14 cellular contexts compared by ENCODE assay signal in genomic region chr1:114340906-114341698, GRCh38.
A peak's percentile ranks its signal among the peaks of the same experiment; 100 is the strongest.
DNase-seq lines count a peak whose midpoint lies in the region; ATAC-seq, FAIRE-seq and TF ChIP-seq lines count a peak whose summit lies in the region.
"Had no signal": no experiment of that assay in that cellular context is flagged by ENCODE, and none has a peak within 500 bp of the region (broad histone marks: within the 10 kb centered on the region; RNA-seq: fewer than 3 reads in every experiment).

No MANE protein-coding gene starts in this region.

- H3K9me3 Mint-ChIP-seq in activated naive CD8-positive, alpha-beta T cell treated with anti-CD3 and anti-CD28 coated beads for 36 hours: peaks cover 2% of the 10 kb centered on the region
- no peaks in the 10 kb centered on the region for H3K9me3 Mint-ChIP-seq in osteocyte (ENCODE audit: unreplicated experiment)

- ATAC-seq in DND-41 (ENCODE audit: insufficient read depth, low read depth) (peak; percentile 74), pancreas (no peak)

- peaks cover 2% of the 10 kb centered on the region for H3K27me3 Mint-ChIP-seq in activated naive CD8-positive, alpha-beta T cell treated with anti-CD3 and anti-CD28 coated beads for 36 hours
- H3K27me3 Mint-ChIP-seq in osteocyte (ENCODE audit: unreplicated experiment): no peaks in the 10 kb centered on the region

- H3K79me2 ChIP-seq in DND-41 (ENCODE audit: insufficient read depth, low read length): no peaks in the 10 kb centered on the region

- no peak overlapping the region for H2AFZ ChIP-seq in DND-41 (ENCODE audit: low read depth, low read length)

- H3K4me3 ChIP-seq in DND-41 (ENCODE audit: low read depth in 1 of 2, low read length in 2 of 2): no peak overlapping the region
- H3K4me3 ChIP-seq in SJCRH30: no peak overlapping the region
- no peak overlapping the region for H3K4me3 ChIP-seq in pancreas
- H3K4me3 ChIP-seq in prostate gland: no peak overlapping the region
- H3K4me3 ChIP-seq: right lobe of liver, thoracic aorta had no signal

- peaks cover 34% of the 10 kb centered on the region for H3K4me1 Mint-ChIP-seq in activated naive CD8-positive, alpha-beta T cell treated with anti-CD3 and anti-CD28 coated beads for 36 hours
- H3K4me1 Mint-ChIP-seq in osteocyte (ENCODE audit: unreplicated experiment): peaks cover 22% of the 10 kb centered on the region

- peak overlapping the region; percentile 44 for H3K4me2 ChIP-seq in DND-41 (ENCODE audit: insufficient read depth, low read length)

- DNase-seq in DND-41: peak; percentile 85
- DNase-seq in SJCRH30: peak; percentile 55 to 85
- DNase-seq in activated naive CD8-positive, alpha-beta T cell treated with anti-CD3 and anti-CD28 coated beads for 36 hours: no peak
- peak; percentile 5 for DNase-seq in osteocyte (ENCODE audit: extremely low spot score, unreplicated experiment)
- no peak for DNase-seq in pancreas
- DNase-seq in prostate gland (ENCODE audit: low spot score): no peak
- no peak for DNase-seq in NOMO-1 treated with dmso at 0.1 percent for 144 hours (lab: John Stamatoyannopoulos, UW; ENCODE audit: unreplicated experiment)
- DNase-seq: Caco-2, glutamatergic neuron, NCI-H1417, NCI-H524, right lobe of liver had no signal

- H3K4me1 ChIP-seq in DND-41 (ENCODE audit: insufficient read depth, low read length) (peaks cover 59% of the 10 kb centered on the region), SJCRH30 (peaks cover 52% of the 10 kb centered on the region), pancreas (no peaks in the 10 kb centered on the region), prostate gland (replicated peaks) (peaks cover 3% of the 10 kb centered on the region)
- H3K4me1 ChIP-seq: Caco-2 had no signal

- peak overlapping the region; percentile 46 for H3K9ac ChIP-seq in DND-41 (ENCODE audit: low read depth, low read length)

- intact Hi-C loops in pancreas (cut with DNase I): loop anchor here in 1 of 3 donors (10.0 kb wide), 1 partner anchor 214 kb away; no protein-coding TSS in a partner anchor
- intact Hi-C loops in prostate gland (cut with DNase I): no loop called here

- H3K9me3 ChIP-seq in DND-41 (ENCODE audit: insufficient read depth, low read length, severe bottlenecking) (no peaks in the 10 kb centered on the region), SJCRH30 (replicated peaks) (0 out of 2 replicates have a peak, but pooled peaks cover 4% of the 10 kb centered on the region), pancreas (no peaks in the 10 kb centered on the region), prostate gland (no peaks in the 10 kb centered on the region)
- H3K9me3 ChIP-seq: Caco-2, right lobe of liver, thoracic aorta had no signal

- H3K36me3 ChIP-seq in DND-41 (ENCODE audit: insufficient read depth, low read length) (no peaks in the 10 kb centered on the region), SJCRH30 (no peaks in the 10 kb centered on the region), pancreas (no peaks in the 10 kb centered on the region), prostate gland (no peaks in the 10 kb centered on the region)
- H3K36me3 ChIP-seq: right lobe of liver, thoracic aorta had no signal

- no peak for TF ChIP-seq POLR2A in prostate gland (IDR thresholded peaks at IDR 0.05)

- no peaks in the 10 kb centered on the region for H4K20me1 ChIP-seq in DND-41 (ENCODE audit: insufficient read depth, low read length)

- no peak for TF ChIP-seq CTCF in DND-41 (IDR thresholded peaks at IDR 0.05; ENCODE audit: borderline replicate concordance, extremely low read depth, low read length, poor library complexity, severe bottlenecking)
- no peak for TF ChIP-seq CTCF in osteocyte (IDR thresholded peaks at IDR 0.05)
- no peak for TF ChIP-seq CTCF in pancreas (IDR thresholded peaks at IDR 0.05)
- no peak for TF ChIP-seq CTCF in prostate gland (IDR thresholded peaks at IDR 0.05)

- H3K4me3 Mint-ChIP-seq in activated naive CD8-positive, alpha-beta T cell treated with anti-CD3 and anti-CD28 coated beads for 36 hours: no peak overlapping the region
- H3K4me3 Mint-ChIP-seq in osteocyte (ENCODE audit: unreplicated experiment): no peak overlapping the region

- no peaks in the 10 kb centered on the region for H3K36me3 Mint-ChIP-seq in activated naive CD8-positive, alpha-beta T cell treated with anti-CD3 and anti-CD28 coated beads for 36 hours
- H3K36me3 Mint-ChIP-seq in osteocyte (ENCODE audit: unreplicated experiment): no peaks in the 10 kb centered on the region

- WGBS in pancreas, 2 donors: 63 to 81% methylated on average over 4 of the region's 4 CpGs
- WGBS in prostate gland: 81% methylated on average over 4 of the region's 4 CpGs

- H3K27me3 ChIP-seq in DND-41 (ENCODE audit: insufficient read depth, low read length, poor library complexity) (no peaks in the 10 kb centered on the region), SJCRH30 (no peaks in the 10 kb centered on the region), pancreas (peaks cover 0 to 2% (median 0%) of the 10 kb centered on the region in 4 donors), prostate gland (replicated peaks; ENCODE audit: insufficient read depth) (no peaks in the 10 kb centered on the region)
- H3K27me3 ChIP-seq: right lobe of liver had no signal

- peak overlapping the region; percentile 93 for H3K27ac ChIP-seq in DND-41 (ENCODE audit: low read length)
- peak overlapping the region; percentile 99 for H3K27ac ChIP-seq in SJCRH30
- H3K27ac ChIP-seq in pancreas: no peak overlapping the region
- no peak overlapping the region for H3K27ac ChIP-seq in prostate gland
- H3K27ac ChIP-seq: right lobe of liver, thoracic aorta had no signal

- FAIRE-seq in pancreas (lab: Jason Lieb, UNC): no peak

- H3K27ac Mint-ChIP-seq in activated naive CD8-positive, alpha-beta T cell treated with anti-CD3 and anti-CD28 coated beads for 36 hours: peak overlapping the region; percentile 43
- H3K27ac Mint-ChIP-seq in osteocyte (ENCODE audit: unreplicated experiment): peak overlapping the region; percentile 53
- H3K27ac Mint-ChIP-seq: activated T-helper 2 cell treated with anti-CD3 and anti-CD28 coated beads, Interferon-gamma antibody, Interleukin-2, Interleukin-4, amounts not matched to agents 10 μg/mL and 5 μg/mL and 100 μg/mL, durations not matched to agents 14 hours and 24 hours and 36 hours had no signal

Comparison
In these comparisons a context has a peak if more than half of its experiments do, and no peak if none do; other contexts are left out.
1. DNase-seq: peak in DND-41 (single experiment), SJCRH30 (2 of 2) and osteocyte (single experiment); none in activated naive CD8-positive, alpha-beta T cell treated with anti-CD3 and anti-CD28 coated beads for 36 hours (single experiment), pancreas (0 of 6), prostate gland (single experiment) and NOMO-1 treated with dmso at 0.1 percent for 144 hours (single experiment).
2. H3K27ac ChIP-seq: peak in DND-41 (single experiment) and SJCRH30 (single experiment); none in pancreas (0 of 4) and prostate gland (0 of 2).